ENCODE assay signal across 27 cellular contexts in the genomic region with DNA sequence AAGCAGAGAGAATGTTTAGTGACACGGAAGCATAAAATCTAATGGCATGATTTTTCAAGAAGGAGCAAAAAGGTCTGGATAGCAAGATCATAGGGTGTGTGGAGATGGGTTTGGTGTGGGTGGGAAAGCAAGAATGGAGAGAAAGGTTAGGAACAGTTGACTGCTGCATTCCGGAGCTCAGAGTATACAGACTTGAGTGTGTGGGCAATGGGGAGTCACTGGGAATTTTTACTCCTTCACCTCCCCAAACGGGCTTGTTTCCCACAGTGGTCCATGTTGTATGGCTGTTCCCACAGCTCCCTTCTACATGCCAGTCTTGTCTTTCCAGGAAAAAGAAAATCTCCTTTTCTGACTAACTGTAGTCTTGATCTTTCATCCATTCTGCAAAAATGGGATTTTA.
DNase-seq lines count a peak whose midpoint lies in the region; ATAC-seq, FAIRE-seq and TF ChIP-seq lines count a peak whose summit lies in the region.
"Had no signal": no experiment of that assay in that cellular context is flagged by ENCODE, and none has a peak within 500 bp of the region (broad histone marks: within the 10 kb centered on the region; RNA-seq: fewer than 3 reads in every experiment).

No MANE protein-coding gene starts in this region.

- H3K4me1 ChIP-seq in DND-41 (ENCODE audit: insufficient read depth, low read length) (peaks cover 21% of the 10 kb centered on the region), kidney (ENCODE audit: control insufficient read depth in 1 of 2, insufficient read depth in 1 of 2, low read depth in 1 of 2, low read length in 2 of 2) (peaks cover 14 to 15% of the 10 kb centered on the region in 2 donors)

- peaks cover 88% of the 10 kb centered on the region for H3K36me3 ChIP-seq in DND-41 (ENCODE audit: insufficient read depth, low read length)
- no peaks in the 10 kb centered on the region for H3K36me3 ChIP-seq in kidney (ENCODE audit: control insufficient read depth in 1 of 2, insufficient read depth in 2 of 2, low read length in 2 of 2)
- H3K36me3 ChIP-seq: esophagus squamous epithelium, pancreas had no signal

- no peaks in the 10 kb centered on the region for H3K9me3 Mint-ChIP-seq in activated CD4-positive, alpha-beta T cell treated with anti-CD3 and anti-CD28 coated beads for 36 hours (ENCODE audit: low read depth)
- no peaks in the 10 kb centered on the region for H3K9me3 Mint-ChIP-seq in activated CD4-positive, alpha-beta T cell treated with anti-CD3 and anti-CD28 coated beads, Interleukin-2, amount 10 ng/mL, durations not matched to agents 7 days and 5 days
- no peaks in the 10 kb centered on the region for H3K9me3 Mint-ChIP-seq in WTC11
- H3K9me3 Mint-ChIP-seq: CD4-positive, alpha-beta memory T cell; endodermal cell; nephron progenitor cell had no signal

- H3K27me3 Mint-ChIP-seq in activated CD4-positive, alpha-beta T cell treated with anti-CD3 and anti-CD28 coated beads for 36 hours, result no peaks in the 10 kb centered on the region
- H3K27me3 Mint-ChIP-seq in activated CD4-positive, alpha-beta T cell treated with anti-CD3 and anti-CD28 coated beads, Interleukin-2, amount 10 ng/mL, durations not matched to agents 7 days and 5 days, result no peaks in the 10 kb centered on the region
- H3K27me3 Mint-ChIP-seq in WTC11 (ENCODE audit: low read depth), result no peaks in the 10 kb centered on the region
- H3K27me3 Mint-ChIP-seq: CD4-positive, alpha-beta memory T cell had no signal

- no peak overlapping the region for H3K9ac ChIP-seq in DND-41 (ENCODE audit: low read depth, low read length)
- H3K9ac ChIP-seq in kidney (ENCODE audit: low read length in 2 of 2), result no peak overlapping the region
- H3K9ac ChIP-seq: GM23248 had no signal

- H3K4me3 Mint-ChIP-seq in activated CD4-positive, alpha-beta T cell treated with anti-CD3 and anti-CD28 coated beads for 36 hours, result no peak overlapping the region
- H3K4me3 Mint-ChIP-seq in activated CD4-positive, alpha-beta T cell treated with anti-CD3 and anti-CD28 coated beads, Interleukin-2, amount 10 ng/mL, durations not matched to agents 7 days and 5 days, result no peak overlapping the region
- no peak overlapping the region for H3K4me3 Mint-ChIP-seq in WTC11
- H3K4me3 Mint-ChIP-seq: CD4-positive, alpha-beta memory T cell; endodermal cell; nephron progenitor cell had no signal

- no peak overlapping the region for H3K4me3 ChIP-seq in DND-41 (ENCODE audit: low read depth in 1 of 2, low read length in 2 of 2)
- H3K4me3 ChIP-seq in kidney (ENCODE audit: low read length in 2 of 2), result no peak overlapping the region
- H3K4me3 ChIP-seq: esophagus squamous epithelium, GM23248, K562, MG63, pancreas had no signal

- peak overlapping the region; percentile 7 for H3K27ac Mint-ChIP-seq in activated CD4-positive, alpha-beta T cell treated with anti-CD3 and anti-CD28 coated beads for 36 hours
- H3K27ac Mint-ChIP-seq in activated CD4-positive, alpha-beta T cell treated with anti-CD3 and anti-CD28 coated beads, Interleukin-2, amount 10 ng/mL, durations not matched to agents 7 days and 5 days, result no peak overlapping the region
- H3K27ac Mint-ChIP-seq in WTC11, result peak overlapping the region; percentile 15; the same call in 1 of the 2 replicates
- H3K27ac Mint-ChIP-seq: endodermal cell, nephron progenitor cell had no signal

- FAIRE-seq in kidney (lab: Jason Lieb, UNC), result no peak
- FAIRE-seq: colon, frontal cortex, K562, pancreas had no signal

- H3K36me3 Mint-ChIP-seq in activated CD4-positive, alpha-beta T cell treated with anti-CD3 and anti-CD28 coated beads for 36 hours (ENCODE audit: low read depth), result peaks cover 39% of the 10 kb centered on the region
- peaks cover 40% of the 10 kb centered on the region for H3K36me3 Mint-ChIP-seq in activated CD4-positive, alpha-beta T cell treated with anti-CD3 and anti-CD28 coated beads, Interleukin-2, amount 10 ng/mL, durations not matched to agents 7 days and 5 days (ENCODE audit: low read depth)
- no peaks in the 10 kb centered on the region for H3K36me3 Mint-ChIP-seq in WTC11

- POLR2A ChIA-PET in activated CD4-positive, alpha-beta T cell treated with anti-CD3 and anti-CD28 coated beads for 36 hours (lab: Charles Lee), result no interaction called here
- POLR2A ChIA-PET in activated CD4-positive, alpha-beta T cell treated with anti-CD3 and anti-CD28 coated beads, Interleukin-2, amount 10 ng/mL, durations not matched to agents 7 days and 5 days (lab: Charles Lee), result no interaction called here
- POLR2A ChIA-PET in WTC11 (lab: Charles Lee), result no interaction called here

- intact Hi-C loops in activated CD4-positive, alpha-beta T cell treated with anti-CD3 and anti-CD28 coated beads for 36 hours (cut with DNase I, micrococcal nuclease), result no loop called here
- intact Hi-C loops in kidney (cut with DNase I), result no loop called here

- no peak for DNase-seq in activated CD4-positive, alpha-beta T cell treated with anti-CD3 and anti-CD28 coated beads for 36 hours
- DNase-seq in activated CD4-positive, alpha-beta T cell treated with anti-CD3 and anti-CD28 coated beads, Interleukin-2, amount 10 ng/mL, durations not matched to agents 7 days and 5 days, result no peak
- DNase-seq in DND-41 (no peak), WTC11 (ENCODE audit: low spot score) (no peak), kidney (no peak), HuH-7 (ENCODE audit: low spot score) (no peak), NK-92 (lab: John Stamatoyannopoulos, UW; ENCODE audit: unreplicated experiment) (no peak), NCI-H2196 (lab: John Stamatoyannopoulos, UW; ENCODE audit: unreplicated experiment) (no peak)
- DNase-seq: brain microvascular endothelial cell; CD4-positive, alpha-beta memory T cell; endodermal cell; esophagus squamous epithelium; GF-D8; GM23248; hypothalamus; MG63; NCI-H1417; NCI-H2081 treated with DMSO at 0.1 percent for 48 hours; NCI-H446; nephron progenitor cell; OCI-M1; pancreas; SW 1271 had no signal

- peaks cover 18% of the 10 kb centered on the region for H4K20me1 ChIP-seq in DND-41 (ENCODE audit: insufficient read depth, low read length)

- CTCF ChIA-PET in activated CD4-positive, alpha-beta T cell treated with anti-CD3 and anti-CD28 coated beads for 36 hours (lab: Charles Lee), result interaction anchor here (1.4 to 1.5 kb wide), 2 partner anchors 10 to 117 kb away, joined by 3 to 4 read pairs; no protein-coding TSS in a partner anchor
- CTCF ChIA-PET in activated CD4-positive, alpha-beta T cell treated with anti-CD3 and anti-CD28 coated beads, Interleukin-2, amount 10 ng/mL, durations not matched to agents 7 days and 5 days (lab: Charles Lee), result interaction anchor here (0.6 to 1.3 kb wide), 3 partner anchors 119 to 404 kb away, joined by 3 to 5 read pairs (median 3); a partner anchor contains a TSS
- CTCF ChIA-PET in WTC11 (lab: Charles Lee), result interaction anchor here (0.6 to 1.7 kb wide), 3 partner anchors 86 to 119 kb away, joined by 3 to 5 read pairs (median 3); no protein-coding TSS in a partner anchor

- peaks cover 99% of the 10 kb centered on the region for H3K79me2 ChIP-seq in DND-41 (ENCODE audit: insufficient read depth, low read length)

- H3K27ac ChIP-seq in DND-41 (ENCODE audit: low read length) (peak overlapping the region; percentile 17), kidney (ENCODE audit: low read depth in 2 of 2, low read length in 2 of 2) (peak overlapping the region; percentile 75 to 86)
- H3K27ac ChIP-seq: 22Rv1, brain microvascular endothelial cell, esophagus squamous epithelium, GM23248 had no signal

- no peak for TF ChIP-seq CTCF in DND-41 (IDR thresholded peaks at IDR 0.05; ENCODE audit: borderline replicate concordance, extremely low read depth, low read length, poor library complexity, severe bottlenecking)
- TF ChIP-seq CTCF in WTC11 (IDR thresholded peaks at IDR 0.05), result no peak
- TF ChIP-seq CTCF in kidney (IDR thresholded peaks at IDR 0.05; ENCODE audit: borderline replicate concordance, extremely low read depth, insufficient read depth), result no peak

- H2AFZ ChIP-seq in DND-41 (ENCODE audit: low read depth, low read length), result no peak overlapping the region
- H2AFZ ChIP-seq: GM23248 had no signal

- H3K4me1 Mint-ChIP-seq in activated CD4-positive, alpha-beta T cell treated with anti-CD3 and anti-CD28 coated beads for 36 hours, result peaks cover 49% of the 10 kb centered on the region
- H3K4me1 Mint-ChIP-seq in activated CD4-positive, alpha-beta T cell treated with anti-CD3 and anti-CD28 coated beads, Interleukin-2, amount 10 ng/mL, durations not matched to agents 7 days and 5 days, result peaks cover 40% of the 10 kb centered on the region
- peaks cover 17% of the 10 kb centered on the region for H3K4me1 Mint-ChIP-seq in WTC11
- H3K4me1 Mint-ChIP-seq: endodermal cell, nephron progenitor cell had no signal

- H3K27me3 ChIP-seq in DND-41 (ENCODE audit: insufficient read depth, low read length, poor library complexity), result no peaks in the 10 kb centered on the region
- H3K27me3 ChIP-seq: brain microvascular endothelial cell, esophagus squamous epithelium, MG63, pancreas had no signal

- H3K9me3 ChIP-seq in DND-41 (ENCODE audit: insufficient read depth, low read length, severe bottlenecking) (no peaks in the 10 kb centered on the region), kidney (ENCODE audit: control insufficient read depth in 1 of 2, low read length in 2 of 2) (no peaks in the 10 kb centered on the region)
- H3K9me3 ChIP-seq: esophagus squamous epithelium, MG63, pancreas had no signal

- ATAC-seq in activated CD4-positive, alpha-beta T cell treated with anti-CD3 and anti-CD28 coated beads for 36 hours, result no peak
- ATAC-seq in DND-41 (ENCODE audit: insufficient read depth, low read depth) (no peak), WTC11 (no peak)

- no peak overlapping the region for H3K4me2 ChIP-seq in DND-41 (ENCODE audit: insufficient read depth, low read length)

TF ChIP-seq in WTC11, 78 proteins besides CTCF, POLR2A, EP300 and RAD21 (continues in another document):
- TF ChIP-seq, protein P1, sequence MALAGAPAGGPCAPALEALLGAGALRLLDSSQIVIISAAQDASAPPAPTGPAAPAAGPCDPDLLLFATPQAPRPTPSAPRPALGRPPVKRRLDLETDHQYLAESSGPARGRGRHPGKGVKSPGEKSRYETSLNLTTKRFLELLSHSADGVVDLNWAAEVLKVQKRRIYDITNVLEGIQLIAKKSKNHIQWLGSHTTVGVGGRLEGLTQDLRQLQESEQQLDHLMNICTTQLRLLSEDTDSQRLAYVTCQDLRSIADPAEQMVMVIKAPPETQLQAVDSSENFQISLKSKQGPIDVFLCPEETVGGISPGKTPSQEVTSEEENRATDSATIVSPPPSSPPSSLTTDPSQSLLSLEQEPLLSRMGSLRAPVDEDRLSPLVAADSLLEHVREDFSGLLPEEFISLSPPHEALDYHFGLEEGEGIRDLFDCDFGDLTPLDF (CRISPR knock-in tag; IDR thresholded peaks at IDR 0.05), result no peak
